In genomic region chr3:40079203-40079844, GRCh38 we compare ENCODE assay signal across 15 cellular contexts.
DNase-seq lines count a peak whose midpoint lies in the region; ATAC-seq, FAIRE-seq and TF ChIP-seq lines count a peak whose summit lies in the region.
"Had no signal": no experiment of that assay in that cellular context is flagged by ENCODE, and none has a peak within 500 bp of the region (broad histone marks: within the 10 kb centered on the region; RNA-seq: fewer than 3 reads in every experiment).

No MANE protein-coding gene starts in this region.

- H3K79me2 ChIP-seq in mesendoderm (ENCODE audit: control insufficient read depth, insufficient read depth, low read length) = no peaks in the 10 kb centered on the region

- TF ChIP-seq CTCF in AG09309 (IDR thresholded peaks at IDR 0.05; ENCODE audit: control insufficient read depth, insufficient read depth, low read depth, low read length, missing control alignments) = no peak
- no peak for TF ChIP-seq CTCF in epithelial cell of esophagus (IDR thresholded peaks at IDR 0.05; ENCODE audit: insufficient read depth, low read depth, low read length, missing control alignments)

- H3K4me3 Mint-ChIP-seq in activated T-cell treated with anti-CD3 and anti-CD28 coated beads, Interleukin-2, amount 50 U/mL, for 4 hours = no peak overlapping the region
- H3K4me3 Mint-ChIP-seq: activated T-cell treated with anti-CD3 and anti-CD28 coated beads, Interleukin-2, amount 50 U/mL, for 24 hours; WTC11 had no signal

- no peak overlapping the region for H3K4ac ChIP-seq in mesendoderm (ENCODE audit: low read depth, low read length)

- no peak overlapping the region for H2BK15ac ChIP-seq in mesendoderm (replicated peaks; ENCODE audit: low read depth)

- no peaks in the 10 kb centered on the region for H3K4me1 Mint-ChIP-seq in activated T-cell treated with anti-CD3 and anti-CD28 coated beads, Interleukin-2, amount 50 U/mL, for 4 hours (ENCODE audit: low read depth)
- H3K4me1 Mint-ChIP-seq: WTC11 had no signal

- no peak overlapping the region for H3K56ac ChIP-seq in mesendoderm (ENCODE audit: low read length)

- no peak overlapping the region for H2BK5ac ChIP-seq in mesendoderm (ENCODE audit: low read length)

- no peaks in the 10 kb centered on the region for H3K36me3 Mint-ChIP-seq in activated T-cell treated with anti-CD3 and anti-CD28 coated beads, Interleukin-2, amount 50 U/mL, for 4 hours (ENCODE audit: insufficient read depth)
- H3K36me3 Mint-ChIP-seq: WTC11 had no signal

- H3K18ac ChIP-seq in mesendoderm (ENCODE audit: low read length) = no peak overlapping the region

- H4K8ac ChIP-seq in mesendoderm (ENCODE audit: low read depth, low read length) = no peak overlapping the region

- no peak overlapping the region for H2BK120ac ChIP-seq in mesendoderm (ENCODE audit: low read depth, low read length)

- H3K23ac ChIP-seq in mesendoderm (ENCODE audit: low read length) = no peak overlapping the region

- no peak overlapping the region for H3K9ac ChIP-seq in mesendoderm (ENCODE audit: low read length)

- no peaks in the 10 kb centered on the region for H3K36me3 ChIP-seq in mesendoderm (ENCODE audit: control insufficient read depth, insufficient read depth, low read length)
- H3K36me3 ChIP-seq: breast epithelium, lower lobe of right lung had no signal

- H3K27me3 ChIP-seq in mesendoderm (ENCODE audit: insufficient read depth, low read length, poor library complexity) = no peaks in the 10 kb centered on the region
- H3K27me3 ChIP-seq: breast epithelium had no signal

- peaks cover 7% of the 10 kb centered on the region for H3K9me3 Mint-ChIP-seq in activated T-cell treated with anti-CD3 and anti-CD28 coated beads, Interleukin-2, amount 50 U/mL, for 4 hours

- H3K4me1 ChIP-seq in mesendoderm (ENCODE audit: control insufficient read depth, low read depth, low read length) = no peaks in the 10 kb centered on the region
- H3K4me1 ChIP-seq: breast epithelium, lower lobe of right lung had no signal

- WGBS in mesendoderm (ENCODE audit: extremely low coverage, insufficient coverage, low lambda C conversion rate) = no CpG with 5 or more reads among the region's 4 CpGs

- no peak for ATAC-seq in activated T-cell treated with anti-CD3 and anti-CD28 coated beads, Interleukin-2, amount 50 U/mL, for 4 hours
- ATAC-seq: WTC11 had no signal

- H3K4me2 ChIP-seq in mesendoderm (ENCODE audit: low read length) = no peak overlapping the region

- H3K27ac ChIP-seq in mesendoderm (ENCODE audit: low read depth, low read length) = no peak overlapping the region
- H3K27ac ChIP-seq: breast epithelium, lower lobe of right lung had no signal

- no peak overlapping the region for H2AK5ac ChIP-seq in mesendoderm (ENCODE audit: low read length)

- H3K27me3 Mint-ChIP-seq in activated T-cell treated with anti-CD3 and anti-CD28 coated beads, Interleukin-2, amount 50 U/mL, for 4 hours (ENCODE audit: low read depth) = no peaks in the 10 kb centered on the region

- H3K79me1 ChIP-seq in mesendoderm (ENCODE audit: low read length) = no peaks in the 10 kb centered on the region

- peak; percentile 73 for DNase-seq in AG09309 (ENCODE audit: low read depth)
- peak; percentile 62 for DNase-seq in NCI-H226
- DNase-seq in epithelial cell of esophagus (ENCODE audit: low read depth) = peak; percentile 56
- DNase-seq in mesendoderm = peak; percentile 42
- no peak for DNase-seq in activated T-cell treated with anti-CD3 and anti-CD28 coated beads, Interleukin-2, amount 50 U/mL, for 4 hours
- DNase-seq in NOMO-1 treated with dmso at 0.1 percent for 144 hours (lab: John Stamatoyannopoulos, UW; ENCODE audit: unreplicated experiment) = no peak
- DNase-seq in stimulated activated CD8-positive, alpha-beta memory T cell treated with anti-CD3 and anti-CD28 coated beads, Interleukin-4, amount 100 ng/mL, for 48 hours = no peak
- DNase-seq in frontal cortex (ENCODE audit: low spot score in 2 of 2) = no peak
- DNase-seq: activated T-cell treated with anti-CD3 and anti-CD28 coated beads, Interleukin-2, amount 50 U/mL, for 24 hours; AML-193; DMS79; lower lobe of right lung; NCI-H187 had no signal

- no peak for FAIRE-seq in frontal cortex (lab: Jason Lieb, UNC)

- no peak overlapping the region for H4K5ac ChIP-seq in mesendoderm (ENCODE audit: low read length)

- no peak overlapping the region for H3K4me3 ChIP-seq in AG09309 (ENCODE audit: control insufficient read depth, low read depth, low read length)
- no peak overlapping the region for H3K4me3 ChIP-seq in epithelial cell of esophagus (ENCODE audit: low read length)
- no peak overlapping the region for H3K4me3 ChIP-seq in mesendoderm (ENCODE audit: low read length)
- H3K4me3 ChIP-seq: breast epithelium, lower lobe of right lung had no signal

Comparison
In these comparisons a context has a peak if more than half of its experiments do, and no peak if none do; other contexts are left out.
1. DNase-seq: peak in AG09309 (single experiment), NCI-H226 (single experiment), epithelial cell of esophagus (single experiment) and mesendoderm (single experiment); none in activated T-cell treated with anti-CD3 and anti-CD28 coated beads, Interleukin-2, amount 50 U/mL, for 4 hours (single experiment), NOMO-1 treated with dmso at 0.1 percent for 144 hours (single experiment), stimulated activated CD8-positive, alpha-beta memory T cell treated with anti-CD3 and anti-CD28 coated beads, Interleukin-4, amount 100 ng/mL, for 48 hours (single experiment) and frontal cortex (0 of 2).